In genomic region chr10:127945335-127945734, GRCh38 we compare ENCODE assay signal across 1 cellular context.
TF ChIP-seq lines count a peak whose summit lies in the region.

No MANE protein-coding gene starts in this region.

TF ChIP-seq in HEK293, 187 proteins besides CTCF, POLR2A, EP300 and RAD21 (continued from another document):
- TF ChIP-seq TSHZ1 (tag by site-specific recombination; IDR thresholded peaks at IDR 0.05; ENCODE audit: borderline replicate concordance) (peak; percentile 15; the same call in 1 of the 2 replicates), ZNF501 (tag by site-specific recombination; IDR thresholded peaks at IDR 0.05) (no peak), PRDM1 (tag by site-specific recombination; IDR thresholded peaks at IDR 0.05) (no peak), ZNF184 (tag by site-specific recombination; IDR thresholded peaks at IDR 0.05) (0 out of 2 replicates have a peak, but pooled peaks have one; percentile 14), INSM2 (tag by site-specific recombination; IDR thresholded peaks at IDR 0.05) (peak; percentile 47; the same call in 1 of the 2 replicates), ZNF544 (tag by site-specific recombination; IDR thresholded peaks at IDR 0.05) (no peak), RBAK (tag by site-specific recombination; IDR thresholded peaks at IDR 0.05) (no peak), KLF10 (tag by site-specific recombination; IDR thresholded peaks at IDR 0.05) (no peak), ZNF629 (tag by site-specific recombination; IDR thresholded peaks at IDR 0.05) (peak; percentile 80), ZNF76 (tag by site-specific recombination; IDR thresholded peaks at IDR 0.05; ENCODE audit: borderline replicate concordance, low read depth) (no peak), PRDM2 (tag by site-specific recombination; IDR thresholded peaks at IDR 0.05; ENCODE audit: borderline replicate concordance) (no peak), SCRT2 (tag by site-specific recombination; IDR thresholded peaks at IDR 0.05) (peak; percentile 78)
